8 cellular contexts compared by ENCODE assay signal in genomic region chr2:96146151-96146880, GRCh38. TPM values are rescaled to one million over a fixed set of nuclear protein-coding genes. Genes with fewer than 3 reads are reported as not detected.
DNase-seq lines count a peak whose midpoint lies in the region; TF ChIP-seq lines count a peak whose summit lies in the region.

No MANE protein-coding gene starts in this region.

- no peak overlapping the region for H3K9ac ChIP-seq in GM23248

- peak overlapping the region; percentile 41 for H3K4me3 ChIP-seq in GM06990 (replicated peaks; ENCODE audit: low read depth, low read length)
- H3K4me3 ChIP-seq in hepatocyte, result no peak overlapping the region
- no peak overlapping the region for H3K4me3 ChIP-seq in GM23248

- H3K4me1 ChIP-seq in hepatocyte (ENCODE audit: insufficient read depth) (peaks cover 19% of the 10 kb centered on the region), GM23248 (ENCODE audit: insufficient read depth) (peaks cover 9% of the 10 kb centered on the region; the same call in 1 of the 2 replicates)

- H3K27me3 ChIP-seq in GM06990 (replicated peaks; ENCODE audit: control insufficient read depth, insufficient read depth, low read length), result no peaks in the 10 kb centered on the region
- no peaks in the 10 kb centered on the region for H3K27me3 ChIP-seq in hepatocyte
- H3K27me3 ChIP-seq in GM23248 (replicated peaks; ENCODE audit: insufficient read depth), result no peaks in the 10 kb centered on the region

- H3K9me2 ChIP-seq in hepatocyte (replicated peaks; ENCODE audit: insufficient read depth) (no peaks in the 10 kb centered on the region), GM23248 (ENCODE audit: insufficient read depth) (no peaks in the 10 kb centered on the region)

- peak; percentile 93 for DNase-seq in GM06990 (ENCODE audit: extremely low read depth, insufficient read length)
- peak; percentile 72 for DNase-seq in H4 (ENCODE audit: low spot score)
- peak; percentile 36 for DNase-seq in NOMO-1 treated with dmso at 0.1 percent for 144 hours (lab: John Stamatoyannopoulos, UW; ENCODE audit: unreplicated experiment)
- peak; percentile 83 for DNase-seq in activated T-helper 1 cell treated with Interleukin-2 at 50 U/mL for 16 hours (ENCODE audit: low read depth)
- no peak for DNase-seq in hepatocyte (ENCODE audit: low spot score)
- peak; percentile 81 to 93 for DNase-seq in stimulated activated CD4-positive, alpha-beta T cell treated with anti-CD3 and anti-CD28 coated beads, Interleukin-4, amount 100 ng/mL, for 4 hours
- no peak for DNase-seq in GM23248
- no peak for DNase-seq in DMS153 treated with DMSO at 0.1 percent for 48 hours (lab: John Stamatoyannopoulos, UW; ENCODE audit: unreplicated experiment)

- H2AFZ ChIP-seq in hepatocyte, result no peak overlapping the region
- H2AFZ ChIP-seq in GM23248, result no peak overlapping the region

- in situ Hi-C loops in GM23248 (cut with MboI), result no loop called here

- TF ChIP-seq CTCF in GM06990 (IDR thresholded peaks at IDR 0.05; ENCODE audit: insufficient read depth, low read length, poor library complexity, severe bottlenecking) (no peak), hepatocyte (IDR thresholded peaks at IDR 0.05; ENCODE audit: poor library complexity) (no peak)

- H3K27ac ChIP-seq in hepatocyte (peak overlapping the region; percentile 34), GM23248 (no peak overlapping the region)

- H3K4me2 ChIP-seq in hepatocyte, result peak overlapping the region; percentile 96
- H3K4me2 ChIP-seq in GM23248 (ENCODE audit: unreplicated experiment), result no peak overlapping the region

- H3K79me2 ChIP-seq in hepatocyte, result no peaks in the 10 kb centered on the region
- no peaks in the 10 kb centered on the region for H3K79me2 ChIP-seq in GM23248 (ENCODE audit: insufficient read depth)

- WGBS in hepatocyte (ENCODE audit: low lambda C conversion rate, missing lambda C conversion rate), result 62% methylated on average over 20 of the region's 20 CpGs
- 92 to 94% methylated on average over 20 of the region's 20 CpGs for WGBS in GM23248 (ENCODE audit: low coverage in 1 of 2, low lambda C conversion rate in 2 of 2, missing lambda C conversion rate in 2 of 2), 2 experiments

- H3K36me3 ChIP-seq in GM06990 (ENCODE audit: control insufficient read depth, insufficient read depth, low read length), result peaks cover 18% of the 10 kb centered on the region
- no peaks in the 10 kb centered on the region for H3K36me3 ChIP-seq in hepatocyte (replicated peaks; ENCODE audit: insufficient read depth, low read depth)
- H3K36me3 ChIP-seq in GM23248 (ENCODE audit: low read depth), result no peaks in the 10 kb centered on the region

- H3K9me3 ChIP-seq in hepatocyte (ENCODE audit: low read depth) (no peaks in the 10 kb centered on the region), GM23248 (ENCODE audit: low read depth) (no peaks in the 10 kb centered on the region)

- H4K20me1 ChIP-seq in hepatocyte (ENCODE audit: insufficient read depth, poor library complexity, severe bottlenecking), result no peaks in the 10 kb centered on the region
- H4K20me1 ChIP-seq in GM23248 (ENCODE audit: insufficient read depth), result no peaks in the 10 kb centered on the region

- peaks cover 6% of the 10 kb centered on the region; the same call in 1 of the 2 replicates for H3F3A ChIP-seq in GM23248 (ENCODE audit: insufficient read depth)

RNA-seq across cellular contexts. Expression of gene DUSP2, which starts 1.1 kb away (rescaled TPM):
- total RNA-seq in H4 (2014; rRNA removed; shearing (Covaris generic)), result 16.4 and 17.7 TPM in 2 replicates
- total RNA-seq in hepatocyte, result 7.2 and 11.3 TPM in 2 replicates
- polyA plus RNA-seq in hepatocyte, result 17.0 and 24.0 TPM in 2 replicates
- total RNA-seq in GM23248 (2014; rRNA removed; shearing (Covaris generic)), result 2.4 and 8.8 TPM in 2 replicates
- 3.1 and 3.3 TPM in 2 replicates for polyA plus RNA-seq in GM23248 (2016; fragmentation: Nextera tagmentation; extraction: Ambion mirVana)

RNA-seq across cellular contexts. Expression of gene ASTL, which starts 8.0 kb away (rescaled TPM):
- not detected in 2 replicates for total RNA-seq in H4 (2014; rRNA removed; shearing (Covaris generic))
- total RNA-seq in hepatocyte, result not detected in 2 replicates
- polyA plus RNA-seq in hepatocyte, result not detected in 2 replicates
- 0.25 TPM in 1 of 2 replicates, not detected in the other for total RNA-seq in GM23248 (2014; rRNA removed; shearing (Covaris generic))
- polyA plus RNA-seq in GM23248 (2016; fragmentation: Nextera tagmentation; extraction: Ambion mirVana), result not detected in 2 replicates

RNA-seq across cellular contexts. Expression of gene ADRA2B, which starts 29.9 kb away (rescaled TPM):
- total RNA-seq in H4 (2014; rRNA removed; shearing (Covaris generic)), result 0.10 TPM in 1 of 2 replicates, not detected in the other
- total RNA-seq in hepatocyte, result 0.56 and 0.87 TPM in 2 replicates
- 0.66 TPM in 1 of 2 replicates, not detected in the other for polyA plus RNA-seq in hepatocyte
- total RNA-seq in GM23248 (2014; rRNA removed; shearing (Covaris generic)), result not detected in 2 replicates
- not detected in 2 replicates for polyA plus RNA-seq in GM23248 (2016; fragmentation: Nextera tagmentation; extraction: Ambion mirVana)

Comparison
In these comparisons a context has a peak if more than half of its experiments do, and no peak if none do; other contexts are left out.
1. DNase-seq: peak in GM06990 (single experiment), H4 (single experiment), NOMO-1 treated with dmso at 0.1 percent for 144 hours (single experiment), activated T-helper 1 cell treated with Interleukin-2 at 50 U/mL for 16 hours (single experiment) and stimulated activated CD4-positive, alpha-beta T cell treated with anti-CD3 and anti-CD28 coated beads, Interleukin-4, amount 100 ng/mL, for 4 hours (2 of 2); none in hepatocyte (single experiment), GM23248 (single experiment) and DMS153 treated with DMSO at 0.1 percent for 48 hours (single experiment).